ENCODE assay signal across 15 cellular contexts in genomic region chr19:16141043-16141442, GRCh38. TPM values are rescaled to one million over a fixed set of nuclear protein-coding genes. Genes with fewer than 3 reads are reported as not detected.
DNase-seq lines count a peak whose midpoint lies in the region; ATAC-seq, FAIRE-seq and TF ChIP-seq lines count a peak whose summit lies in the region.
"Had no signal": no experiment of that assay in that cellular context is flagged by ENCODE, and none has a peak within 500 bp of the region (broad histone marks: within the 10 kb centered on the region; RNA-seq: fewer than 3 reads in every experiment).

No MANE protein-coding gene starts in this region.

- H3K9me2 ChIP-seq in OCI-LY7 (ENCODE audit: insufficient read depth, low read length), result no peaks in the 10 kb centered on the region

- H3K4me1 Mint-ChIP-seq in naive thymus-derived CD4-positive, alpha-beta T cell, result peaks cover 19 to 51% (median 26%) of the 10 kb centered on the region in 7 donors

- H3K27ac Mint-ChIP-seq in naive thymus-derived CD4-positive, alpha-beta T cell, result peak overlapping the region in 3 of 9 donors; percentile 46 to 80 (median 57)

- peak; percentile 96 for FAIRE-seq in GM12892 (lab: Jason Lieb, UNC)

- no peak overlapping the region; the same call in 1 of the 2 replicates for H2AFZ ChIP-seq in OCI-LY7 (ENCODE audit: low read length)

- no peak overlapping the region for H3K4me3 ChIP-seq in OCI-LY7 (ENCODE audit: low read depth, low read length, poor library complexity, severe bottlenecking)
- H3K4me3 ChIP-seq in naive thymus-derived CD4-positive, alpha-beta T cell (ENCODE audit: low read length), result no peak overlapping the region
- H3K4me3 ChIP-seq in uterus, result no peak overlapping the region
- H3K4me3 ChIP-seq: MG63, mucosa of descending colon, SK-N-MC had no signal

- peak overlapping the region; percentile 49 for H3K27ac ChIP-seq in OCI-LY7 (ENCODE audit: low read depth, low read length, poor library complexity, severe bottlenecking)
- no peak overlapping the region for H3K27ac ChIP-seq in naive thymus-derived CD4-positive, alpha-beta T cell (ENCODE audit: low read depth, low read length)
- no peak overlapping the region for H3K27ac ChIP-seq in uterus
- H3K27ac ChIP-seq: SK-N-MC had no signal

- H3K9me3 Mint-ChIP-seq in naive thymus-derived CD4-positive, alpha-beta T cell, result peaks cover 0 to 2% (median 0%) of the 10 kb centered on the region in 11 donors

- intact Hi-C loops in OCI-LY7 (cut with micrococcal nuclease; ENCODE audit: unreplicated experiment), result loop anchor here (2.0 kb wide), 1 partner anchor 42 kb away; no protein-coding TSS in a partner anchor
- intact Hi-C loops in naive thymus-derived CD4-positive, alpha-beta T cell (cut with micrococcal nuclease), result no loop called here
- intact Hi-C loops in uterus (cut with DNase I; ENCODE audit: low total_unique reads), result no loop called here

- ATAC-seq in HG02588 (IDR thresholded peaks at IDR 0.05; ENCODE audit: unreplicated experiment) (peak; percentile 44), GM19455 (IDR thresholded peaks at IDR 0.05; ENCODE audit: unreplicated experiment) (no peak), HG02970 (IDR thresholded peaks at IDR 0.05; ENCODE audit: low FRiP score, unreplicated experiment) (no peak)
- peak; percentile 24 for ATAC-seq in naive thymus-derived CD4-positive, alpha-beta T cell
- ATAC-seq: mucosa of descending colon had no signal

- no TSS peak for BruUV-seq in OCI-LY7 (replicated peaks; lab: Mats Ljungman, UMichigan)

- H3K36me3 ChIP-seq in OCI-LY7 (ENCODE audit: insufficient read depth, low read length) (peaks cover 2% of the 10 kb centered on the region), uterus (no peaks in the 10 kb centered on the region)
- no peaks in the 10 kb centered on the region for H3K36me3 ChIP-seq in naive thymus-derived CD4-positive, alpha-beta T cell (ENCODE audit: control insufficient read depth in 2 of 3, insufficient read depth in 3 of 3, low read length in 3 of 3)
- H3K36me3 ChIP-seq: MG63 had no signal

- CTCF ChIA-PET in OCI-LY7 (lab: Charles Lee; ENCODE audit: unreplicated experiment), result no interaction called here
- CTCF ChIA-PET in naive thymus-derived CD4-positive, alpha-beta T cell (lab: Charles Lee), result no interaction called here

- POLR2A ChIA-PET in OCI-LY7 (lab: Charles Lee), result interaction anchor here (1.0 kb wide), 1 partner anchor 24 kb away, joined by 5 read pairs; no protein-coding TSS in a partner anchor
- POLR2A ChIA-PET in naive thymus-derived CD4-positive, alpha-beta T cell (lab: Charles Lee), result no interaction called here

- H3K4me3 Mint-ChIP-seq in naive thymus-derived CD4-positive, alpha-beta T cell, result peak overlapping the region in 3 of 10 donors; percentile 21 to 56 (median 30)

- peaks cover 0 to 17% (median 0%) of the 10 kb centered on the region in 5 donors for H3K36me3 Mint-ChIP-seq in naive thymus-derived CD4-positive, alpha-beta T cell

- H3K27me3 Mint-ChIP-seq in naive thymus-derived CD4-positive, alpha-beta T cell, result no peaks in the 10 kb centered on the region

- H3K4me1 ChIP-seq in OCI-LY7 (ENCODE audit: insufficient read depth, low read length, poor library complexity, severe bottlenecking), result peaks cover 53% of the 10 kb centered on the region
- H3K4me1 ChIP-seq in naive thymus-derived CD4-positive, alpha-beta T cell (ENCODE audit: control insufficient read depth in 2 of 2, insufficient read depth in 2 of 2, low read length in 2 of 2), result peaks cover 12 to 30% of the 10 kb centered on the region in 2 donors
- H3K4me1 ChIP-seq in uterus, result no peaks in the 10 kb centered on the region

- no peaks in the 10 kb centered on the region for H3K27me3 ChIP-seq in naive thymus-derived CD4-positive, alpha-beta T cell (ENCODE audit: control insufficient read depth in 2 of 2, insufficient read depth in 2 of 2, low read length in 2 of 2)
- no peaks in the 10 kb centered on the region for H3K27me3 ChIP-seq in uterus
- H3K27me3 ChIP-seq: MG63 had no signal

- TF ChIP-seq CTCF in OCI-LY7 (conservative IDR thresholded peaks at IDR 0.05; ENCODE audit: low read length), result peak; percentile 53
- no peak for TF ChIP-seq CTCF in uterus (IDR thresholded peaks at IDR 0.05)

- TF ChIP-seq POLR2A in GM12892 (IDR thresholded peaks at IDR 0.05; ENCODE audit: low read depth, low read length) (no peak), uterus (IDR thresholded peaks at IDR 0.05) (no peak)

- peaks cover 23% of the 10 kb centered on the region for H3K79me2 ChIP-seq in OCI-LY7 (ENCODE audit: insufficient read depth, low read depth, low read length)

- DNase-seq in GM12892 (ENCODE audit: insufficient read length), result peak; percentile 52
- DNase-seq in OCI-LY7 (ENCODE audit: low spot score), result peak; percentile 82
- DNase-seq in naive thymus-derived CD4-positive, alpha-beta T cell, result no peak
- DNase-seq in NCI-H82 treated with DMSO at 0.1 percent for 48 hours (lab: John Stamatoyannopoulos, UW; ENCODE audit: unreplicated experiment), result no peak
- no peak for DNase-seq in uterus
- DNase-seq: activated T-cell treated with anti-CD3 and anti-CD28 coated beads, Interleukin-2, amount 50 U/mL, for 48 hours; dermis blood vessel endothelial cell; head of caudate nucleus; MG63 had no signal

- H3K4me2 ChIP-seq in OCI-LY7 (ENCODE audit: low read length), result peak overlapping the region; percentile 24

- H4K20me1 ChIP-seq in OCI-LY7 (ENCODE audit: insufficient read depth, low read length), result no peaks in the 10 kb centered on the region

- H3K9me3 ChIP-seq in OCI-LY7 (ENCODE audit: low read length), result no peaks in the 10 kb centered on the region
- no peaks in the 10 kb centered on the region for H3K9me3 ChIP-seq in naive thymus-derived CD4-positive, alpha-beta T cell (ENCODE audit: control insufficient read depth in 2 of 3, low read length in 3 of 3)
- H3K9me3 ChIP-seq in uterus, result no peaks in the 10 kb centered on the region
- H3K9me3 ChIP-seq: MG63, mucosa of descending colon had no signal

RNA-seq across cellular contexts. Expression of gene HSH2D, which starts 2.4 kb away (rescaled TPM):
- 89.1 TPM for polyA plus RNA-seq in GM12892 (2012; ENCODE audit: missing spikeins)
- total RNA-seq in OCI-LY7 (2014; rRNA removed; shearing (Covaris generic)), result 52.4 and 57.6 TPM in 2 replicates
- total RNA-seq in OCI-LY7 (2022), result 70.4 and 79.0 TPM in 2 replicates
- total RNA-seq in naive thymus-derived CD4-positive, alpha-beta T cell, result 10 to 100 TPM; 20.0 to 60.0 (median 46.4) TPM
- 10 to 100 TPM in 1 of 2 donors, 1 to 10 TPM in 1; 7.2 to 17.8 TPM for polyA plus RNA-seq in naive thymus-derived CD4-positive, alpha-beta T cell
- total RNA-seq in uterus, result 1 to 10 TPM in 3 of 4 donors, not detected in 1; 1.4 to 3.1 (median 2.4) TPM
- total RNA-seq: dermis blood vessel endothelial cell had no signal

RNA-seq across cellular contexts. Expression of gene RAB8A, which starts 29.4 kb away (rescaled TPM):
- 158 TPM for polyA plus RNA-seq in GM12892 (2012; ENCODE audit: missing spikeins)
- 64.9 and 69.1 TPM in 2 replicates for total RNA-seq in OCI-LY7 (2014; rRNA removed; shearing (Covaris generic))
- total RNA-seq in OCI-LY7 (2022) (124 and 138 TPM in 2 replicates), uterus (10 to 100 TPM; 13.3 to 67.4 (median 40.7) TPM)
- 100 to 1,000 TPM in 2 of 5 experiments, 10 to 100 TPM in 3; 64.4 to 154 (median 74.5) TPM for total RNA-seq in naive thymus-derived CD4-positive, alpha-beta T cell
- 10 to 100 TPM; 61.8 to 82.2 TPM for polyA plus RNA-seq in naive thymus-derived CD4-positive, alpha-beta T cell

RNA-seq across cellular contexts. Expression of gene CIB3, which starts 32.3 kb away (rescaled TPM):
- not detected for polyA plus RNA-seq in GM12892 (2012; ENCODE audit: missing spikeins)
- total RNA-seq in OCI-LY7 (2014; rRNA removed; shearing (Covaris generic)), result 5.4 TPM in 1 of 2 replicates, not detected in the other
- not detected in 2 replicates for total RNA-seq in OCI-LY7 (2022)
- total RNA-seq in naive thymus-derived CD4-positive, alpha-beta T cell, result not detected
- polyA plus RNA-seq in naive thymus-derived CD4-positive, alpha-beta T cell, result not detected
- total RNA-seq in uterus, result not detected
- total RNA-seq: dermis blood vessel endothelial cell, mucosa of descending colon, temporal lobe had no signal

RNA-seq across cellular contexts. Expression of gene FAM32A, which starts 44.2 kb away (rescaled TPM):
- polyA plus RNA-seq in GM12892 (2012; ENCODE audit: missing spikeins), result 40.8 TPM
- total RNA-seq in OCI-LY7 (2014; rRNA removed; shearing (Covaris generic)), result 71.0 and 104 TPM in 2 replicates
- total RNA-seq in OCI-LY7 (2022), result 64.5 and 65.7 TPM in 2 replicates
- total RNA-seq in naive thymus-derived CD4-positive, alpha-beta T cell, result 10 to 100 TPM; 45.9 to 69.4 (median 65.9) TPM
- 100 to 1,000 TPM; 139 to 177 TPM for polyA plus RNA-seq in naive thymus-derived CD4-positive, alpha-beta T cell
- total RNA-seq in uterus, result 100 to 1,000 TPM in 1 of 4 donors, 10 to 100 TPM in 3; 17.6 to 106 (median 31.0) TPM

RNA-seq across cellular contexts. Expression of gene AP1M1, which starts 56.7 kb away (rescaled TPM):
- 47.2 TPM for polyA plus RNA-seq in GM12892 (2012; ENCODE audit: missing spikeins)
- total RNA-seq in OCI-LY7 (2014; rRNA removed; shearing (Covaris generic)), result 68.4 and 92.9 TPM in 2 replicates
- total RNA-seq in OCI-LY7 (2022), result 94.6 and 104 TPM in 2 replicates
- total RNA-seq in naive thymus-derived CD4-positive, alpha-beta T cell, result 100 to 1,000 TPM in 4 of 5 experiments, 10 to 100 TPM in 1; 94.9 to 149 (median 125) TPM
- 100 to 1,000 TPM; 134 to 169 TPM for polyA plus RNA-seq in naive thymus-derived CD4-positive, alpha-beta T cell
- 10 to 100 TPM; 21.2 to 80.9 (median 32.7) TPM for total RNA-seq in uterus

Comparison
In these comparisons a context has a peak if more than half of its experiments do, and no peak if none do; other contexts are left out.
1. DNase-seq: peak in GM12892 (single experiment) and OCI-LY7 (single experiment); none in naive thymus-derived CD4-positive, alpha-beta T cell (0 of 9), NCI-H82 treated with DMSO at 0.1 percent for 48 hours (single experiment) and uterus (0 of 2).
2. ATAC-seq: peak in HG02588 (single experiment) and naive thymus-derived CD4-positive, alpha-beta T cell (single experiment); none in GM19455 (single experiment) and HG02970 (single experiment).
3. RNA of gene HSH2D, which starts 2.4 kb away (total RNA-seq): 52.4 to 79.0 TPM in OCI-LY7 and 20.0 to 60.0 TPM in naive thymus-derived CD4-positive, alpha-beta T cell; 1.4 to 3.1 TPM in uterus; every median in the first group is over 4 times any median in the second.